1 cellular context compared by ENCODE assay signal in the genomic region with DNA sequence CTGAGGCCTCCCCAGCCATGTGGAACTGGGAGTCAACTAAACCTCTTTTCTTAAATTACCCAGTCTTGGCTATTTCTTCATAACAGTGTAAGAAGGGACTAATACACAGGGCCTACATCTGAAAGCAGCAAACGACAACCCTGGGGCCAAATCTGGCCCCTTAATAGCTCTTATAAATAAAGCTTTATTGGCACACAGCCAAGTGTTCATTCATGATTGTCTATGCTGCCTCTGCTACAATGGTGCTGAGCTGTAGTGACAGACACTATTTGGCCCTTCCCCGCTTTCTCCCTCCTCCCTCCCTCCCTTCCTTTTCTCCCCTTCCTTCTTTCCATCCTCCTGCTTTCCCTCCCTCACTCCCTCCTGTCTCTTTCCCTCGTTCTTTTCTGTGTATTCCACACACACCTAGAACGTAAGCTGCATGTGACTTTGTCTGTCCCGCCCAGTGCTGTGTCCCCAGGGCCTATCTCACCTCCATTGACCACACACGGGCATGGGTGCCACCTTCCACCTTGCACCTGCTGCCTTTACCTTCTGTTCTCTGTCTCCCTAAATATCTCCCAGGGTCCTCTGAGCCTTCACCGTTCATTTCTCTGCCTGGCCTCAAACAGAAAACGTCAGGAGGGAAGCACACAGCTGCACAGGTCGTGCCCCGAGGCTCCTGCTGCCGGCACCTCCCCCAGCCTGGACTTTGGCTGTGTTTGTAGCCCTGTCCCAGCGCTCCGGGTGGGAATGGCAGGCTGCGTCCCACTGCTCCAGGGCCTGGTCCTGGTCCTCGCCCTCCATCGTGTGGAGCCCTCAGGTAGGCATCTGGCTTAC.
TF ChIP-seq lines count a peak whose summit lies in the region.

A gene with protein sequence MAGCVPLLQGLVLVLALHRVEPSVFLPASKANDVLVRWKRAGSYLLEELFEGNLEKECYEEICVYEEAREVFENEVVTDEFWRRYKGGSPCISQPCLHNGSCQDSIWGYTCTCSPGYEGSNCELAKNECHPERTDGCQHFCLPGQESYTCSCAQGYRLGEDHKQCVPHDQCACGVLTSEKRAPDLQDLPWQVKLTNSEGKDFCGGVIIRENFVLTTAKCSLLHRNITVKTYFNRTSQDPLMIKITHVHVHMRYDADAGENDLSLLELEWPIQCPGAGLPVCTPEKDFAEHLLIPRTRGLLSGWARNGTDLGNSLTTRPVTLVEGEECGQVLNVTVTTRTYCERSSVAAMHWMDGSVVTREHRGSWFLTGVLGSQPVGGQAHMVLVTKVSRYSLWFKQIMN (plus strand): TSS at position 720 of the 819 bp plus-strand sequence. CDS start 13 bp downstream, at position 733.

TF ChIP-seq in HepG2, 621 proteins besides CTCF, POLR2A, EP300 and RAD21 (continued from another document and continues in another):
- TF ChIP-seq, protein P1, sequence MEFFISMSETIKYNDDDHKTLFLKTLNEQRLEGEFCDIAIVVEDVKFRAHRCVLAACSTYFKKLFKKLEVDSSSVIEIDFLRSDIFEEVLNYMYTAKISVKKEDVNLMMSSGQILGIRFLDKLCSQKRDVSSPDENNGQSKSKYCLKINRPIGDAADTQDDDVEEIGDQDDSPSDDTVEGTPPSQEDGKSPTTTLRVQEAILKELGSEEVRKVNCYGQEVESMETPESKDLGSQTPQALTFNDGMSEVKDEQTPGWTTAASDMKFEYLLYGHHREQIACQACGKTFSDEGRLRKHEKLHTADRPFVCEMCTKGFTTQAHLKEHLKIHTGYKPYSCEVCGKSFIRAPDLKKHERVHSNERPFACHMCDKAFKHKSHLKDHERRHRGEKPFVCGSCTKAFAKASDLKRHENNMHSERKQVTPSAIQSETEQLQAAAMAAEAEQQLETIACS (CRISPR knock-in tag; IDR thresholded peaks at IDR 0.05): no peak
- TF ChIP-seq ZMAT3 (CRISPR knock-in tag; conservative IDR thresholded peaks at IDR 0.05): peak; percentile 88
- TF ChIP-seq, protein P2, sequence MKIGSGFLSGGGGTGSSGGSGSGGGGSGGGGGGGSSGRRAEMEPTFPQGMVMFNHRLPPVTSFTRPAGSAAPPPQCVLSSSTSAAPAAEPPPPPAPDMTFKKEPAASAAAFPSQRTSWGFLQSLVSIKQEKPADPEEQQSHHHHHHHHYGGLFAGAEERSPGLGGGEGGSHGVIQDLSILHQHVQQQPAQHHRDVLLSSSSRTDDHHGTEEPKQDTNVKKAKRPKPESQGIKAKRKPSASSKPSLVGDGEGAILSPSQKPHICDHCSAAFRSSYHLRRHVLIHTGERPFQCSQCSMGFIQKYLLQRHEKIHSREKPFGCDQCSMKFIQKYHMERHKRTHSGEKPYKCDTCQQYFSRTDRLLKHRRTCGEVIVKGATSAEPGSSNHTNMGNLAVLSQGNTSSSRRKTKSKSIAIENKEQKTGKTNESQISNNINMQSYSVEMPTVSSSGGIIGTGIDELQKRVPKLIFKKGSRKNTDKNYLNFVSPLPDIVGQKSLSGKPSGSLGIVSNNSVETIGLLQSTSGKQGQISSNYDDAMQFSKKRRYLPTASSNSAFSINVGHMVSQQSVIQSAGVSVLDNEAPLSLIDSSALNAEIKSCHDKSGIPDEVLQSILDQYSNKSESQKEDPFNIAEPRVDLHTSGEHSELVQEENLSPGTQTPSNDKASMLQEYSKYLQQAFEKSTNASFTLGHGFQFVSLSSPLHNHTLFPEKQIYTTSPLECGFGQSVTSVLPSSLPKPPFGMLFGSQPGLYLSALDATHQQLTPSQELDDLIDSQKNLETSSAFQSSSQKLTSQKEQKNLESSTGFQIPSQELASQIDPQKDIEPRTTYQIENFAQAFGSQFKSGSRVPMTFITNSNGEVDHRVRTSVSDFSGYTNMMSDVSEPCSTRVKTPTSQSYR (CRISPR knock-in tag; IDR thresholded peaks at IDR 0.05; ENCODE audit: borderline replicate concordance): peak; percentile 100
- TF ChIP-seq, protein P3, sequence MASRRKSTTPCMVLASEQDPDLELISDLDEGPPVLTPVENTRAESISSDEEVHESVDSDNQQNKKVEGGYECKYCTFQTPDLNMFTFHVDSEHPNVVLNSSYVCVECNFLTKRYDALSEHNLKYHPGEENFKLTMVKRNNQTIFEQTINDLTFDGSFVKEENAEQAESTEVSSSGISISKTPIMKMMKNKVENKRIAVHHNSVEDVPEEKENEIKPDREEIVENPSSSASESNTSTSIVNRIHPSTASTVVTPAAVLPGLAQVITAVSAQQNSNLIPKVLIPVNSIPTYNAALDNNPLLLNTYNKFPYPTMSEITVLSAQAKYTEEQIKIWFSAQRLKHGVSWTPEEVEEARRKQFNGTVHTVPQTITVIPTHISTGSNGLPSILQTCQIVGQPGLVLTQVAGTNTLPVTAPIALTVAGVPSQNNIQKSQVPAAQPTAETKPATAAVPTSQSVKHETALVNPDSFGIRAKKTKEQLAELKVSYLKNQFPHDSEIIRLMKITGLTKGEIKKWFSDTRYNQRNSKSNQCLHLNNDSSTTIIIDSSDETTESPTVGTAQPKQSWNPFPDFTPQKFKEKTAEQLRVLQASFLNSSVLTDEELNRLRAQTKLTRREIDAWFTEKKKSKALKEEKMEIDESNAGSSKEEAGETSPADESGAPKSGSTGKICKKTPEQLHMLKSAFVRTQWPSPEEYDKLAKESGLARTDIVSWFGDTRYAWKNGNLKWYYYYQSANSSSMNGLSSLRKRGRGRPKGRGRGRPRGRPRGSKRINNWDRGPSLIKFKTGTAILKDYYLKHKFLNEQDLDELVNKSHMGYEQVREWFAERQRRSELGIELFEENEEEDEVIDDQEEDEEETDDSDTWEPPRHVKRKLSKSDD (CRISPR knock-in tag; IDR thresholded peaks at IDR 0.05; ENCODE audit: low read depth): 0 out of 2 replicates have a peak, but pooled peaks have one; percentile 54
- TF ChIP-seq, protein P4, sequence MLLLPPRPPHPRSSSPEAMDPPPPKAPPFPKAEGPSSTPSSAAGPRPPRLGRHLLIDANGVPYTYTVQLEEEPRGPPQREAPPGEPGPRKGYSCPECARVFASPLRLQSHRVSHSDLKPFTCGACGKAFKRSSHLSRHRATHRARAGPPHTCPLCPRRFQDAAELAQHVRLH (CRISPR knock-in tag; IDR thresholded peaks at IDR 0.05; ENCODE audit: borderline replicate concordance, low read depth): peak; percentile 46; the same call in 1 of the 2 replicates
- TF ChIP-seq, protein P5, sequence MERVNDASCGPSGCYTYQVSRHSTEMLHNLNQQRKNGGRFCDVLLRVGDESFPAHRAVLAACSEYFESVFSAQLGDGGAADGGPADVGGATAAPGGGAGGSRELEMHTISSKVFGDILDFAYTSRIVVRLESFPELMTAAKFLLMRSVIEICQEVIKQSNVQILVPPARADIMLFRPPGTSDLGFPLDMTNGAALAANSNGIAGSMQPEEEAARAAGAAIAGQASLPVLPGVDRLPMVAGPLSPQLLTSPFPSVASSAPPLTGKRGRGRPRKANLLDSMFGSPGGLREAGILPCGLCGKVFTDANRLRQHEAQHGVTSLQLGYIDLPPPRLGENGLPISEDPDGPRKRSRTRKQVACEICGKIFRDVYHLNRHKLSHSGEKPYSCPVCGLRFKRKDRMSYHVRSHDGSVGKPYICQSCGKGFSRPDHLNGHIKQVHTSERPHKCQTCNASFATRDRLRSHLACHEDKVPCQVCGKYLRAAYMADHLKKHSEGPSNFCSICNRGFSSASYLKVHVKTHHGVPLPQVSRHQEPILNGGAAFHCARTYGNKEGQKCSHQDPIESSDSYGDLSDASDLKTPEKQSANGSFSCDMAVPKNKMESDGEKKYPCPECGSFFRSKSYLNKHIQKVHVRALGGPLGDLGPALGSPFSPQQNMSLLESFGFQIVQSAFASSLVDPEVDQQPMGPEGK (CRISPR knock-in tag; IDR thresholded peaks at IDR 0.05): peak; percentile 50; the same call in 1 of the 2 replicates
- TF ChIP-seq CHCHD3 (CRISPR knock-in tag; IDR thresholded peaks at IDR 0.05): no peak
- peak; percentile 68 for TF ChIP-seq KAT8 (CRISPR knock-in tag; IDR thresholded peaks at IDR 0.05)
- TF ChIP-seq, protein P6, sequence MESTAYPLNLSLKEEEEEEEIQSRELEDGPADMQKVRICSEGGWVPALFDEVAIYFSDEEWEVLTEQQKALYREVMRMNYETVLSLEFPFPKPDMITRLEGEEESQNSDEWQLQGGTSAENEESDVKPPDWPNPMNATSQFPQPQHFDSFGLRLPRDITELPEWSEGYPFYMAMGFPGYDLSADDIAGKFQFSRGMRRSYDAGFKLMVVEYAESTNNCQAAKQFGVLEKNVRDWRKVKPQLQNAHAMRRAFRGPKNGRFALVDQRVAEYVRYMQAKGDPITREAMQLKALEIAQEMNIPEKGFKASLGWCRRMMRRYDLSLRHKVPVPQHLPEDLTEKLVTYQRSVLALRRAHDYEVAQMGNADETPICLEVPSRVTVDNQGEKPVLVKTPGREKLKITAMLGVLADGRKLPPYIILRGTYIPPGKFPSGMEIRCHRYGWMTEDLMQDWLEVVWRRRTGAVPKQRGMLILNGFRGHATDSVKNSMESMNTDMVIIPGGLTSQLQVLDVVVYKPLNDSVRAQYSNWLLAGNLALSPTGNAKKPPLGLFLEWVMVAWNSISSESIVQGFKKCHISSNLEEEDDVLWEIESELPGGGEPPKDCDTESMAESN (CRISPR knock-in tag; conservative IDR thresholded peaks at IDR 0.05): peak; percentile 70; the same call in 1 of the 2 replicates
- TF ChIP-seq, protein P7, sequence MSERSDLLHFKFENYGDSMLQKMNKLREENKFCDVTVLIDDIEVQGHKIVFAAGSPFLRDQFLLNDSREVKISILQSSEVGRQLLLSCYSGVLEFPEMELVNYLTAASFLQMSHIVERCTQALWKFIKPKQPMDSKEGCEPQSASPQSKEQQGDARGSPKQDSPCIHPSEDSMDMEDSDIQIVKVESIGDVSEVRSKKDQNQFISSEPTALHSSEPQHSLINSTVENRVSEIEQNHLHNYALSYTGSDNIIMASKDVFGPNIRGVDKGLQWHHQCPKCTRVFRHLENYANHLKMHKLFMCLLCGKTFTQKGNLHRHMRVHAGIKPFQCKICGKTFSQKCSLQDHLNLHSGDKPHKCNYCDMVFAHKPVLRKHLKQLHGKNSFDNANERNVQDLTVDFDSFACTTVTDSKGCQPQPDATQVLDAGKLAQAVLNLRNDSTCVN (CRISPR knock-in tag; IDR thresholded peaks at IDR 0.05; ENCODE audit: borderline replicate concordance): peak; percentile 51; the same call in 1 of the 2 replicates
- TF ChIP-seq, protein P8, sequence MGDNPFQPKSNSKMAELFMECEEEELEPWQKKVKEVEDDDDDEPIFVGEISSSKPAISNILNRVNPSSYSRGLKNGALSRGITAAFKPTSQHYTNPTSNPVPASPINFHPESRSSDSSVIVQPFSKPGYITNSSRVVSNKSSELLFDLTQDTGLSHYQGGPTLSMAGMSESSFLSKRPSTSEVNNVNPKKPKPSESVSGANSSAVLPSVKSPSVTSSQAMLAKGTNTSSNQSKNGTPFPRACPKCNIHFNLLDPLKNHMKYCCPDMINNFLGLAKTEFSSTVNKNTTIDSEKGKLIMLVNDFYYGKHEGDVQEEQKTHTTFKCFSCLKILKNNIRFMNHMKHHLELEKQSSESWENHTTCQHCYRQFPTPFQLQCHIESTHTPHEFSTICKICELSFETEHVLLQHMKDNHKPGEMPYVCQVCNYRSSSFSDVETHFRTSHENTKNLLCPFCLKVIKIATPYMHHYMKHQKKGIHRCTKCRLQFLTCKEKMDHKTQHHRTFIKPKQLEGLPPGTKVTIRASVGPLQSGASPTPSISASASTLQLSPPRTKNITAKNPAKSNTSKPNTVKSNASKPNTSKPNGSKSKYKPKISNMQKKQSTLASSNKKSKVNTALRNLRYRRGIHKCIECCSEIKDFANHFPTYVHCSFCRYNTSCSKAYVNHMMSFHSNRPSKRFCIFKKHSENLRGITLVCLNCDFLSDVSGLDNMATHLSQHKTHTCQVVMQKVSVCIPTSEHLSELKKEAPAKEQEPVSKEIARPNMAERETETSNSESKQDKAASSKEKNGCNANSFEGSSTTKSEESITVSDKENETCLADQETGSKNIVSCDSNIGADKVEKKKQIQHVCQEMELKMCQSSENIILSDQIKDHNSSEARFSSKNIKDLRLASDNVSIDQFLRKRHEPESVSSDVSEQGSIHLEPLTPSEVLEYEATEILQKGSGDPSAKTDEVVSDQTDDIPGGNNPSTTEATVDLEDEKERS (CRISPR knock-in tag; IDR thresholded peaks at IDR 0.05): peak; percentile 77; the same call in 1 of the 2 replicates
- peak; percentile 50 for TF ChIP-seq PCBP2 (optimal IDR thresholded peaks at IDR 0.05; ENCODE audit: low read depth, low read length, poor library complexity, severe bottlenecking)
- peak; percentile 81 for TF ChIP-seq TARDBP (CRISPR knock-in tag; IDR thresholded peaks at IDR 0.05)
- TF ChIP-seq ZNF780A (CRISPR knock-in tag; IDR thresholded peaks at IDR 0.05): no peak
- TF ChIP-seq CENPX (CRISPR knock-in tag; IDR thresholded peaks at IDR 0.05): no peak
- TF ChIP-seq, protein P9, sequence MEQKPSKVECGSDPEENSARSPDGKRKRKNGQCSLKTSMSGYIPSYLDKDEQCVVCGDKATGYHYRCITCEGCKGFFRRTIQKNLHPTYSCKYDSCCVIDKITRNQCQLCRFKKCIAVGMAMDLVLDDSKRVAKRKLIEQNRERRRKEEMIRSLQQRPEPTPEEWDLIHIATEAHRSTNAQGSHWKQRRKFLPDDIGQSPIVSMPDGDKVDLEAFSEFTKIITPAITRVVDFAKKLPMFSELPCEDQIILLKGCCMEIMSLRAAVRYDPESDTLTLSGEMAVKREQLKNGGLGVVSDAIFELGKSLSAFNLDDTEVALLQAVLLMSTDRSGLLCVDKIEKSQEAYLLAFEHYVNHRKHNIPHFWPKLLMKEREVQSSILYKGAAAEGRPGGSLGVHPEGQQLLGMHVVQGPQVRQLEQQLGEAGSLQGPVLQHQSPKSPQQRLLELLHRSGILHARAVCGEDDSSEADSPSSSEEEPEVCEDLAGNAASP (CRISPR knock-in tag; IDR thresholded peaks at IDR 0.05; ENCODE audit: borderline replicate concordance): peak; percentile 61; the same call in 1 of the 2 replicates
- TF ChIP-seq ZSCAN21 (CRISPR knock-in tag; IDR thresholded peaks at IDR 0.05; ENCODE audit: borderline replicate concordance): peak; percentile 46; the same call in 1 of the 2 replicates
- TF ChIP-seq, protein P10, sequence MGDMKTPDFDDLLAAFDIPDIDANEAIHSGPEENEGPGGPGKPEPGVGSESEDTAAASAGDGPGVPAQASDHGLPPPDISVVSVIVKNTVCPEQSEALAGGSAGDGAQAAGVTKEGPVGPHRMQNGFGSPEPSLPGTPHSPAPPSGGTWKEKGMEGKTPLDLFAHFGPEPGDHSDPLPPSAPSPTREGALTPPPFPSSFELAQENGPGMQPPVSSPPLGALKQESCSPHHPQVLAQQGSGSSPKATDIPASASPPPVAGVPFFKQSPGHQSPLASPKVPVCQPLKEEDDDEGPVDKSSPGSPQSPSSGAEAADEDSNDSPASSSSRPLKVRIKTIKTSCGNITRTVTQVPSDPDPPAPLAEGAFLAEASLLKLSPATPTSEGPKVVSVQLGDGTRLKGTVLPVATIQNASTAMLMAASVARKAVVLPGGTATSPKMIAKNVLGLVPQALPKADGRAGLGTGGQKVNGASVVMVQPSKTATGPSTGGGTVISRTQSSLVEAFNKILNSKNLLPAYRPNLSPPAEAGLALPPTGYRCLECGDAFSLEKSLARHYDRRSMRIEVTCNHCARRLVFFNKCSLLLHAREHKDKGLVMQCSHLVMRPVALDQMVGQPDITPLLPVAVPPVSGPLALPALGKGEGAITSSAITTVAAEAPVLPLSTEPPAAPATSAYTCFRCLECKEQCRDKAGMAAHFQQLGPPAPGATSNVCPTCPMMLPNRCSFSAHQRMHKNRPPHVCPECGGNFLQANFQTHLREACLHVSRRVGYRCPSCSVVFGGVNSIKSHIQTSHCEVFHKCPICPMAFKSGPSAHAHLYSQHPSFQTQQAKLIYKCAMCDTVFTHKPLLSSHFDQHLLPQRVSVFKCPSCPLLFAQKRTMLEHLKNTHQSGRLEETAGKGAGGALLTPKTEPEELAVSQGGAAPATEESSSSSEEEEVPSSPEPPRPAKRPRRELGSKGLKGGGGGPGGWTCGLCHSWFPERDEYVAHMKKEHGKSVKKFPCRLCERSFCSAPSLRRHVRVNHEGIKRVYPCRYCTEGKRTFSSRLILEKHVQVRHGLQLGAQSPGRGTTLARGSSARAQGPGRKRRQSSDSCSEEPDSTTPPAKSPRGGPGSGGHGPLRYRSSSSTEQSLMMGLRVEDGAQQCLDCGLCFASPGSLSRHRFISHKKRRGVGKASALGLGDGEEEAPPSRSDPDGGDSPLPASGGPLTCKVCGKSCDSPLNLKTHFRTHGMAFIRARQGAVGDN (CRISPR knock-in tag; IDR thresholded peaks at IDR 0.05): peak; percentile 99
- 0 out of 2 replicates have a peak, but pooled peaks have one; percentile 62 for TF ChIP-seq RNF2 (conservative IDR thresholded peaks at IDR 0.05; ENCODE audit: low read depth)
- TF ChIP-seq ZNF256 (CRISPR knock-in tag; conservative IDR thresholded peaks at IDR 0.05): 0 out of 2 replicates have a peak, but pooled peaks have one; percentile 22
